17 cellular contexts compared by ENCODE assay signal in genomic region chr2:76895469-76895868, GRCh38.
"Had no signal": no experiment of that assay in that cellular context is flagged by ENCODE, and none has a peak within 500 bp of the region (broad histone marks: within the 10 kb centered on the region; RNA-seq: fewer than 3 reads in every experiment).

No MANE protein-coding gene starts in this region.

- H3K4me3 Mint-ChIP-seq: activated CD8-positive, alpha-beta T cell treated with anti-CD3 and anti-CD28 coated beads, Interleukin-2, amount 10 ng/mL, durations not matched to agents 7 days and 5 days; activated naive CD8-positive, alpha-beta T cell treated with anti-CD3 and anti-CD28 coated beads, Interleukin-2, amount 10 ng/mL, durations not matched to agents 7 days and 5 days; naive B cell; stimulated activated effector memory CD8-positive, alpha-beta T cell treated with anti-CD3 and anti-CD28 coated beads, Interleukin-12 subunit alpha, Interleukin-12 subunit beta, amount 100 ng/mL, for 72 hours had no signal

- H3K36me3 Mint-ChIP-seq: activated naive CD8-positive, alpha-beta T cell treated with anti-CD3 and anti-CD28 coated beads, Interleukin-2, amount 10 ng/mL, durations not matched to agents 7 days and 5 days; naive B cell; stimulated activated effector memory CD8-positive, alpha-beta T cell treated with anti-CD3 and anti-CD28 coated beads, Interleukin-12 subunit alpha, Interleukin-12 subunit beta, amount 100 ng/mL, for 72 hours had no signal

- H3K27me3 Mint-ChIP-seq: activated naive CD8-positive, alpha-beta T cell treated with anti-CD3 and anti-CD28 coated beads, Interleukin-2, amount 10 ng/mL, durations not matched to agents 7 days and 5 days; naive B cell had no signal

- H3K27ac ChIP-seq: ascending aorta, coronary artery, gastroesophageal sphincter, lower lobe of right lung, tibial artery, WERI-Rb-1 had no signal

- H3K9me3 ChIP-seq: ascending aorta, gastroesophageal sphincter, lower lobe of right lung, tibial artery had no signal

- H3K36me3 ChIP-seq: ascending aorta, gastroesophageal sphincter, lower lobe of right lung, tibial artery, WERI-Rb-1 had no signal

- FAIRE-seq: endothelial cell of umbilical vein had no signal

- DNase-seq: activated CD4-positive, alpha-beta T cell treated with anti-CD3 and anti-CD28 coated beads for 48 hours; activated CD8-positive, alpha-beta memory T cell treated with anti-CD3 and anti-CD28 coated beads, Interleukin-2, amount 50 U/mL, for 48 hours; activated CD8-positive, alpha-beta T cell treated with anti-CD3 and anti-CD28 coated beads, Interleukin-2, amount 10 ng/mL, durations not matched to agents 7 days and 5 days; activated naive CD8-positive, alpha-beta T cell treated with anti-CD3 and anti-CD28 coated beads, Interleukin-2, amount 10 ng/mL, durations not matched to agents 7 days and 5 days; effector CD4-positive, alpha-beta T cell; hippocampal formation; lower lobe of right lung; naive B cell; posterior cingulate gyrus; right cardiac atrium; tibial artery; WERI-Rb-1 had no signal

- H3K4me3 ChIP-seq: ascending aorta, coronary artery, gastroesophageal sphincter, lower lobe of right lung, tibial artery had no signal

- H3K4me1 ChIP-seq: ascending aorta, gastroesophageal sphincter, lower lobe of right lung, tibial artery had no signal

- H3K27me3 ChIP-seq: ascending aorta, gastroesophageal sphincter, tibial artery had no signal

- H3K4me1 Mint-ChIP-seq: activated naive CD8-positive, alpha-beta T cell treated with anti-CD3 and anti-CD28 coated beads, Interleukin-2, amount 10 ng/mL, durations not matched to agents 7 days and 5 days; naive B cell; stimulated activated effector memory CD8-positive, alpha-beta T cell treated with anti-CD3 and anti-CD28 coated beads, Interleukin-12 subunit alpha, Interleukin-12 subunit beta, amount 100 ng/mL, for 72 hours had no signal

- H3K27ac Mint-ChIP-seq: activated CD8-positive, alpha-beta T cell treated with anti-CD3 and anti-CD28 coated beads, Interleukin-2, amount 10 ng/mL, durations not matched to agents 7 days and 5 days; activated naive CD8-positive, alpha-beta T cell treated with anti-CD3 and anti-CD28 coated beads, Interleukin-2, amount 10 ng/mL, durations not matched to agents 7 days and 5 days; naive B cell; stimulated activated effector memory CD8-positive, alpha-beta T cell treated with anti-CD3 and anti-CD28 coated beads, Interleukin-12 subunit alpha, Interleukin-12 subunit beta, amount 100 ng/mL, for 72 hours had no signal

- ATAC-seq: activated CD8-positive, alpha-beta T cell treated with anti-CD3 and anti-CD28 coated beads, Interleukin-2, amount 10 ng/mL, durations not matched to agents 7 days and 5 days; gastroesophageal sphincter; lower lobe of right lung; right cardiac atrium; stimulated activated effector memory CD8-positive, alpha-beta T cell treated with anti-CD3 and anti-CD28 coated beads, Interleukin-12 subunit alpha, Interleukin-12 subunit beta, amount 100 ng/mL, for 72 hours had no signal
